24 cellular contexts compared by ENCODE assay signal in genomic region chr9:135192686-135193085, GRCh38.
DNase-seq lines count a peak whose midpoint lies in the region; ATAC-seq and TF ChIP-seq lines count a peak whose summit lies in the region.
"Had no signal": no experiment of that assay in that cellular context is flagged by ENCODE, and none has a peak within 500 bp of the region (broad histone marks: within the 10 kb centered on the region; RNA-seq: fewer than 3 reads in every experiment).

No MANE protein-coding gene starts in this region.

- TF ChIP-seq CTCF in glutamatergic neuron (IDR thresholded peaks at IDR 0.05; ENCODE audit: partially characterized antibody, unreplicated experiment): no peak
- no peak for TF ChIP-seq CTCF in MM.1S (IDR thresholded peaks at IDR 0.05; ENCODE audit: low read length)

- peak overlapping the region; percentile 31 for H3K23ac ChIP-seq in neuronal stem cell (ENCODE audit: low read depth, low read length, poor library complexity)

- peak overlapping the region; percentile 33 for H2BK15ac ChIP-seq in neuronal stem cell (ENCODE audit: low read length)

- H3K4ac ChIP-seq in neuronal stem cell (ENCODE audit: low read length): no peak overlapping the region

- no peaks in the 10 kb centered on the region for H3F3A ChIP-seq in MM.1S (ENCODE audit: insufficient read depth, low read length)

- no peak overlapping the region for H4K8ac ChIP-seq in neuronal stem cell (ENCODE audit: low read depth, low read length)

- peaks cover 7% of the 10 kb centered on the region for H3K4me1 Mint-ChIP-seq in glutamatergic neuron (ENCODE audit: low read depth, unreplicated experiment)
- H3K4me1 Mint-ChIP-seq: CD14-positive monocyte; CD4-positive, alpha-beta memory T cell; CD8-positive, alpha-beta memory T cell had no signal

- H3K27me3 ChIP-seq in BLaER1 (no peaks in the 10 kb centered on the region), neuronal stem cell (ENCODE audit: control insufficient read depth in 3 of 3, insufficient read depth in 3 of 3, low read depth in 1 of 3, low read length in 3 of 3) (peaks cover 0 to 12% (median 0%) of the 10 kb centered on the region in 3 experiments), MM.1S (replicated peaks; ENCODE audit: insufficient read depth, low read length) (peaks cover 59% of the 10 kb centered on the region)
- H3K27me3 ChIP-seq in BLaER1 treated with 17β-estradiol and CSF1 and Interleukin-3, amounts not matched to agents 10 nM and 100 nM: no peaks in the 10 kb centered on the region
- H3K27me3 ChIP-seq: BE2C had no signal

- H3K27ac ChIP-seq in BLaER1 (peak overlapping the region; percentile 39; the same call in 1 of the 2 replicates), neuronal stem cell (replicated peaks; ENCODE audit: low read length) (no peak overlapping the region), MM.1S (ENCODE audit: low read length) (no peak overlapping the region)
- no peak overlapping the region for H3K27ac ChIP-seq in BLaER1 treated with 17β-estradiol and CSF1 and Interleukin-3, amounts not matched to agents 10 nM and 100 nM

- no peak overlapping the region for H2BK5ac ChIP-seq in neuronal stem cell (ENCODE audit: low read length)

- H3K4me1 ChIP-seq in BLaER1 (peaks cover 38% of the 10 kb centered on the region), neuronal stem cell (ENCODE audit: control insufficient read depth in 2 of 2, insufficient read depth in 1 of 2, low read depth in 1 of 2, low read length in 2 of 2) (no peaks in the 10 kb centered on the region), MM.1S (ENCODE audit: low read length) (no peaks in the 10 kb centered on the region)
- H3K4me1 ChIP-seq in BLaER1 treated with 17β-estradiol and CSF1 and Interleukin-3, amounts not matched to agents 10 nM and 100 nM: peaks cover 0 to 32% (median 20%) of the 10 kb centered on the region in 10 experiments; a peak in 14 of 20 replicates
- H3K4me1 ChIP-seq: BE2C had no signal

- H4K20me1 ChIP-seq in BLaER1 (no peaks in the 10 kb centered on the region), MM.1S (ENCODE audit: insufficient read depth, low read length) (no peaks in the 10 kb centered on the region)
- H4K20me1 ChIP-seq in BLaER1 treated with 17β-estradiol and CSF1 and Interleukin-3, amounts not matched to agents 10 nM and 100 nM: peaks cover 0 to 6% (median 0%) of the 10 kb centered on the region in 11 experiments; a peak in 4 of 22 replicates

- H3K18ac ChIP-seq in neuronal stem cell (ENCODE audit: low read length): no peak overlapping the region

- no peak overlapping the region for H3K27ac Mint-ChIP-seq in glutamatergic neuron (ENCODE audit: unreplicated experiment)
- H3K27ac Mint-ChIP-seq: CD14-positive monocyte; CD4-positive, alpha-beta memory T cell; CD4-positive, CD25-positive, alpha-beta regulatory T cell; CD8-positive, alpha-beta memory T cell had no signal

- no peaks in the 10 kb centered on the region for H3K36me3 ChIP-seq in BLaER1
- H3K36me3 ChIP-seq in BLaER1 treated with 17β-estradiol and CSF1 and Interleukin-3, amounts not matched to agents 10 nM and 100 nM: no peaks in the 10 kb centered on the region
- no peaks in the 10 kb centered on the region for H3K36me3 ChIP-seq in neuronal stem cell (replicated peaks in 1 of 2; ENCODE audit: control insufficient read depth in 2 of 2, insufficient read depth in 2 of 2, low read length in 2 of 2)
- no peaks in the 10 kb centered on the region for H3K36me3 ChIP-seq in MM.1S (replicated peaks; ENCODE audit: insufficient read depth, low read length)
- H3K36me3 ChIP-seq: BE2C had no signal

- no CpG with 5 or more reads among the region's 18 CpGs for WGBS in neuronal stem cell (ENCODE audit: extremely low coverage in 2 of 2, insufficient read length in 2 of 2, insufficient replicate concordance in 1 of 2), 2 donors

- no peak overlapping the region for H3K4me3 ChIP-seq in BLaER1
- H3K4me3 ChIP-seq in BLaER1 treated with 17β-estradiol and CSF1 and Interleukin-3, amounts not matched to agents 10 nM and 100 nM: no peak overlapping the region
- H3K4me3 ChIP-seq in neuronal stem cell (ENCODE audit: low read length in 2 of 2): no peak overlapping the region
- H3K4me3 ChIP-seq in MM.1S (ENCODE audit: low read length): no peak overlapping the region
- H3K4me3 ChIP-seq: GM12878 had no signal

- H2BK120ac ChIP-seq in neuronal stem cell (ENCODE audit: low read depth, low read length): no peak overlapping the region

- H2AFZ ChIP-seq in neuronal stem cell (ENCODE audit: low read length) (no peak overlapping the region), MM.1S (ENCODE audit: low read length) (no peak overlapping the region)

- no peak overlapping the region for H2AK5ac ChIP-seq in neuronal stem cell (ENCODE audit: low read depth, low read length)

- H3K14ac ChIP-seq in neuronal stem cell (ENCODE audit: low read length): peak overlapping the region; percentile 97

- peak overlapping the region; percentile 60 for H3K4me2 ChIP-seq in BLaER1
- peak overlapping the region in 9 of 11 experiments; percentile 6 to 66 (median 46); a peak in 14 of 22 replicates for H3K4me2 ChIP-seq in BLaER1 treated with 17β-estradiol and CSF1 and Interleukin-3, amounts not matched to agents 10 nM and 100 nM
- no peak overlapping the region for H3K4me2 ChIP-seq in neuronal stem cell (ENCODE audit: insufficient read depth, low read length, poor library complexity, severe bottlenecking)
- no peak overlapping the region for H3K4me2 ChIP-seq in MM.1S (ENCODE audit: low read depth, low read length)

- H2BK12ac ChIP-seq in neuronal stem cell (ENCODE audit: low read length): no peak overlapping the region

- peak overlapping the region; percentile 13; the same call in 1 of the 2 replicates for H3K9ac ChIP-seq in BLaER1
- peak overlapping the region in 1 of 11 experiments; percentile 18; a peak in 1 of 22 replicates for H3K9ac ChIP-seq in BLaER1 treated with 17β-estradiol and CSF1 and Interleukin-3, amounts not matched to agents 10 nM and 100 nM
- H3K9ac ChIP-seq in neuronal stem cell (ENCODE audit: low read depth, low read length, poor library complexity): no peak overlapping the region
- no peak overlapping the region for H3K9ac ChIP-seq in MM.1S (ENCODE audit: low read length)

- ATAC-seq in HG03025 (IDR thresholded peaks at IDR 0.05; ENCODE audit: low FRiP score, unreplicated experiment): no peak
- ATAC-seq: GM12878 had no signal

- peaks cover 10% of the 10 kb centered on the region for H3K27me3 Mint-ChIP-seq in glutamatergic neuron (ENCODE audit: unreplicated experiment)

- H3K79me1 ChIP-seq in neuronal stem cell (ENCODE audit: low read depth, low read length): no peaks in the 10 kb centered on the region

- DNase-seq in glutamatergic neuron: peak; percentile 52
- no peak for DNase-seq in neuronal stem cell (ENCODE audit: low spot score)
- DNase-seq in MM.1S: no peak
- no peak for DNase-seq in mesenteric fat pad (ENCODE audit: low spot score)
- DNase-seq: 8988T; ACHN; BE2C; C1 segment of cervical spinal cord; CD4-positive, alpha-beta memory T cell; CD4-positive, CD25-positive, alpha-beta regulatory T cell; CD8-positive, alpha-beta memory T cell; COR-L47; DMS 273 treated with DMSO at 0.1 percent for 48 hours; DMS153; DMS53; DMS79; DND-41; EL; GDM1 had no signal

- no peaks in the 10 kb centered on the region for H3K36me3 Mint-ChIP-seq in glutamatergic neuron (ENCODE audit: unreplicated experiment)
- H3K36me3 Mint-ChIP-seq: CD14-positive monocyte; CD4-positive, alpha-beta memory T cell; CD4-positive, CD25-positive, alpha-beta regulatory T cell; CD8-positive, alpha-beta memory T cell had no signal

- H4K91ac ChIP-seq in neuronal stem cell (ENCODE audit: low read depth, low read length, poor library complexity): no peak overlapping the region

- H3K9me3 Mint-ChIP-seq in glutamatergic neuron (ENCODE audit: unreplicated experiment): peaks cover 1% of the 10 kb centered on the region
- H3K9me3 Mint-ChIP-seq: CD4-positive, alpha-beta memory T cell; CD4-positive, CD25-positive, alpha-beta regulatory T cell had no signal

- H3K9me3 ChIP-seq in BLaER1 (no peaks in the 10 kb centered on the region), neuronal stem cell (replicated peaks in 1 of 2; ENCODE audit: control insufficient read depth in 2 of 2, insufficient read depth in 1 of 2, low read depth in 1 of 2, low read length in 2 of 2) (peaks cover 0 to 2% of the 10 kb centered on the region in 2 donors), MM.1S (replicated peaks; ENCODE audit: insufficient read depth, low read length) (no peaks in the 10 kb centered on the region)
- no peaks in the 10 kb centered on the region for H3K9me3 ChIP-seq in BLaER1 treated with 17β-estradiol and CSF1 and Interleukin-3, amounts not matched to agents 10 nM and 100 nM (replicated peaks in 1 of 11)
- H3K9me3 ChIP-seq: BE2C had no signal

- no peak overlapping the region for H3K4me3 Mint-ChIP-seq in glutamatergic neuron (ENCODE audit: unreplicated experiment)
- H3K4me3 Mint-ChIP-seq: CD14-positive monocyte; CD4-positive, alpha-beta memory T cell; CD4-positive, CD25-positive, alpha-beta regulatory T cell; CD8-positive, alpha-beta memory T cell had no signal

- no peaks in the 10 kb centered on the region for H3K79me2 ChIP-seq in MM.1S (ENCODE audit: low read length)

- H3K9me2 ChIP-seq in MM.1S (replicated peaks; ENCODE audit: insufficient read depth, low read length): no peaks in the 10 kb centered on the region

Comparison
In these comparisons a context has a peak if more than half of its experiments do, and no peak if none do; other contexts are left out.
1. H3K4me2 ChIP-seq: peak in BLaER1 (single experiment) and BLaER1 treated with 17β-estradiol and CSF1 and Interleukin-3, amounts not matched to agents 10 nM and 100 nM (9 of 11); none in neuronal stem cell (single experiment) and MM.1S (single experiment).